Comparison of ENCODE assay signal across 29 cellular contexts in the genomic region with DNA sequence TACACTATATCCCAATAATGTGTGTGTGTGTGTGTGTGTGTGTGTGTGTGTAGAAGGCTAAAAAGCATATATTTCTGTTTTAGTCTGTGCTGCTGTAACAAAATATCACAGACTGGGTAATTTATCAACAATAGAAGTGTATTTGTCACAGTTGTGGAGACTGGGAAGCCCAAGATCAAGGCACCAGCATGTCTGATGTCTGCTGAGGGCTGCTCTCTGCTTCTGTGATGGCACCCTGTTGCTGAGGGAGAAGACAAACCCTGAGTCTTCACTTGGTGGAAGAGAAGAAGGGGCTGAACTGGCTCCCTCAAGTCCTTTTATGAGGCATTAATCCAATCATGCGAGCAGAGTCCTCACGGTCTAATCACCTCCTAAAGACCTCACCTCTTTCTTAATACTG.
"Had no signal": no experiment of that assay in that cellular context is flagged by ENCODE, and none has a peak within 500 bp of the region (broad histone marks: within the 10 kb centered on the region; RNA-seq: fewer than 3 reads in every experiment).

No MANE protein-coding gene starts in this region.

- H3K27ac Mint-ChIP-seq: nephron; stimulated activated naive CD8-positive, alpha-beta T cell treated with anti-CD3 and anti-CD28 coated beads, Interleukin-15, amount 100 ng/mL, for 72 hours; type B pancreatic cell had no signal

- H3K9me3 ChIP-seq: colonic mucosa, prostate gland, suprapubic skin had no signal

- H3K27ac ChIP-seq: colonic mucosa, esophagus muscularis mucosa, foreskin keratinocyte, heart right ventricle, left lung, prostate gland, right atrium auricular region, suprapubic skin had no signal

- H3K4me3 Mint-ChIP-seq: dendritic cell treated with granulocyte-macrophage colony-stimulating factor and Interleukin-4, amounts not matched to agents 40 ng/mL and 50 ng/mL, for 4 days; nephron; stimulated activated naive CD8-positive, alpha-beta T cell treated with anti-CD3 and anti-CD28 coated beads, Interleukin-15, amount 100 ng/mL, for 72 hours; type B pancreatic cell had no signal

- H3K4me1 ChIP-seq: foreskin keratinocyte, prostate gland, right atrium auricular region had no signal

- DNase-seq: colonic mucosa; effector CD8-positive, alpha-beta T cell; foreskin keratinocyte; heart right ventricle; hippocampal formation; left cardiac atrium; left lung; mesenchymal stem cell; midbrain; naive thymus-derived CD4-positive, alpha-beta T cell; nucleus accumbens; stimulated activated CD4-positive, alpha-beta T cell treated with anti-CD3 and anti-CD28 coated beads, Interleukin-12 subunit alpha, Interleukin-12 subunit beta, amount 100 ng/mL, for 4 hours; stimulated activated CD4-positive, alpha-beta T cell treated with anti-CD3 and anti-CD28 coated beads, Interleukin-1b, Interleukin-23, amount 100 ng/mL, for 48 hours; stimulated activated CD4-positive, alpha-beta T cell treated with anti-CD3 and anti-CD28 coated beads, Interleukin-4, amount 100 ng/mL, for 1 hour; stimulated activated CD8-positive, alpha-beta memory T cell treated with anti-CD3 and anti-CD28 coated beads, Interleukin-4, amount 100 ng/mL, for 48 hours; stimulated activated naive CD4-positive, alpha-beta T cell; stimulated activated naive CD8-positive, alpha-beta T cell treated with anti-CD3 and anti-CD28 coated beads, Interleukin-15, amount 100 ng/mL, for 72 hours had no signal

- H3K27me3 Mint-ChIP-seq: stimulated activated naive CD8-positive, alpha-beta T cell treated with anti-CD3 and anti-CD28 coated beads, Interleukin-15, amount 100 ng/mL, for 72 hours had no signal

- H3K4me2 ChIP-seq: smooth muscle cell had no signal

- ATAC-seq: foreskin keratinocyte; gastroesophageal sphincter; heart right ventricle; left cardiac atrium; left lung; naive thymus-derived CD4-positive, alpha-beta T cell; sciatic nerve; stimulated activated naive CD8-positive, alpha-beta T cell treated with anti-CD3 and anti-CD28 coated beads, Interleukin-15, amount 100 ng/mL, for 72 hours had no signal

- H3K27me3 ChIP-seq: colonic mucosa, esophagus muscularis mucosa, foreskin keratinocyte, left lung, right atrium auricular region, suprapubic skin had no signal

- H3K4me3 ChIP-seq: colonic mucosa, esophagus muscularis mucosa, gastroesophageal sphincter, heart right ventricle, left lung, prostate gland, right atrium auricular region, smooth muscle cell, suprapubic skin had no signal

- H3K36me3 ChIP-seq: colonic mucosa, esophagus muscularis mucosa, gastroesophageal sphincter, heart right ventricle, left lung, prostate gland, right atrium auricular region, suprapubic skin had no signal

- FAIRE-seq: endothelial cell of umbilical vein, islet of Langerhans had no signal
